ENCODE assay signal across 16 cellular contexts in genomic region chr9:105993921-105994715, GRCh38.
"Had no signal": no experiment of that assay in that cellular context is flagged by ENCODE, and none has a peak within 500 bp of the region (broad histone marks: within the 10 kb centered on the region; RNA-seq: fewer than 3 reads in every experiment).

No MANE protein-coding gene starts in this region.

- H3K36me3 Mint-ChIP-seq: activated naive CD4-positive, alpha-beta T cell treated with anti-CD3 and anti-CD28 coated beads, Interleukin-2, amount 50 U/mL, for 24 hours; memory B cell; naive thymus-derived CD4-positive, alpha-beta T cell; stimulated activated effector memory CD8-positive, alpha-beta T cell treated with anti-CD3 and anti-CD28 coated beads, Interleukin-12 subunit alpha, Interleukin-12 subunit beta, amount 100 ng/mL, for 72 hours had no signal

- H3K27ac Mint-ChIP-seq: activated B cell treated with CpG ODN at 0.5 μM for 24 hours; activated CD8-positive, alpha-beta T cell treated with anti-CD3 and anti-CD28 coated beads for 36 hours; activated naive CD4-positive, alpha-beta T cell treated with anti-CD3 and anti-CD28 coated beads, Interleukin-2, amount 50 U/mL, for 24 hours; memory B cell; naive thymus-derived CD4-positive, alpha-beta T cell; stimulated activated effector memory CD8-positive, alpha-beta T cell treated with anti-CD3 and anti-CD28 coated beads, Interleukin-12 subunit alpha, Interleukin-12 subunit beta, amount 100 ng/mL, for 72 hours had no signal

- H3K9me3 Mint-ChIP-seq: activated B cell treated with CpG ODN at 0.5 μM for 24 hours; activated CD8-positive, alpha-beta T cell treated with anti-CD3 and anti-CD28 coated beads for 36 hours; activated naive CD4-positive, alpha-beta T cell treated with anti-CD3 and anti-CD28 coated beads, Interleukin-2, amount 50 U/mL, for 24 hours; activated T-cell treated with anti-CD3 and anti-CD28 coated beads, Interleukin-2, amount 50 U/mL, for 4 hours; memory B cell had no signal

- H3K4me3 ChIP-seq: adrenal gland, colonic mucosa, esophagus muscularis mucosa, left lung, mucosa of descending colon, tibial artery, vagina had no signal

- ATAC-seq: activated T-cell treated with anti-CD3 and anti-CD28 coated beads, Interleukin-2, amount 50 U/mL, for 4 hours; left lung; mucosa of descending colon; naive thymus-derived CD4-positive, alpha-beta T cell had no signal

- H3K36me3 ChIP-seq: adrenal gland, colonic mucosa, esophagus muscularis mucosa, left lung, tibial artery, vagina had no signal

- H3K27me3 ChIP-seq: adrenal gland, colonic mucosa, esophagus muscularis mucosa, left lung, tibial artery, vagina had no signal

- DNase-seq: activated B cell treated with CpG ODN at 0.5 μM for 24 hours; activated effector memory CD4-positive, alpha-beta T cell treated with Interleukin-2 at 50 U/mL for 16 hours; activated T-cell treated with anti-CD3 and anti-CD28 coated beads, Interleukin-2, amount 50 U/mL, for 4 hours; colonic mucosa; effector CD4-positive, alpha-beta T cell; mucosa of descending colon; naive thymus-derived CD4-positive, alpha-beta T cell; tibial artery had no signal

- H3K4me1 Mint-ChIP-seq: activated B cell treated with CpG ODN at 0.5 μM for 24 hours; activated naive CD4-positive, alpha-beta T cell treated with anti-CD3 and anti-CD28 coated beads, Interleukin-2, amount 50 U/mL, for 24 hours; memory B cell; naive thymus-derived CD4-positive, alpha-beta T cell; stimulated activated effector memory CD8-positive, alpha-beta T cell treated with anti-CD3 and anti-CD28 coated beads, Interleukin-12 subunit alpha, Interleukin-12 subunit beta, amount 100 ng/mL, for 72 hours had no signal

- H3K4me3 Mint-ChIP-seq: activated B cell treated with CpG ODN at 0.5 μM for 24 hours; activated CD8-positive, alpha-beta T cell treated with anti-CD3 and anti-CD28 coated beads for 36 hours; activated naive CD4-positive, alpha-beta T cell treated with anti-CD3 and anti-CD28 coated beads, Interleukin-2, amount 50 U/mL, for 24 hours; activated T-cell treated with anti-CD3 and anti-CD28 coated beads, Interleukin-2, amount 50 U/mL, for 4 hours; memory B cell; naive thymus-derived CD4-positive, alpha-beta T cell; stimulated activated effector memory CD8-positive, alpha-beta T cell treated with anti-CD3 and anti-CD28 coated beads, Interleukin-12 subunit alpha, Interleukin-12 subunit beta, amount 100 ng/mL, for 72 hours had no signal

- H3K27ac ChIP-seq: adrenal gland, colonic mucosa, esophagus muscularis mucosa, left lung, tibial artery, vagina had no signal

- H3K9me3 ChIP-seq: adrenal gland, colonic mucosa, esophagus muscularis mucosa, left lung, mucosa of descending colon, tibial artery, vagina had no signal

- H3K27me3 Mint-ChIP-seq: activated B cell treated with CpG ODN at 0.5 μM for 24 hours; activated CD8-positive, alpha-beta T cell treated with anti-CD3 and anti-CD28 coated beads for 36 hours; activated naive CD4-positive, alpha-beta T cell treated with anti-CD3 and anti-CD28 coated beads, Interleukin-2, amount 50 U/mL, for 24 hours; memory B cell had no signal

- H3K4me1 ChIP-seq: adrenal gland, colonic mucosa, esophagus muscularis mucosa, left lung, tibial artery, vagina had no signal
